Comparison of ENCODE assay signal across 11 cellular contexts in the genomic region with DNA sequence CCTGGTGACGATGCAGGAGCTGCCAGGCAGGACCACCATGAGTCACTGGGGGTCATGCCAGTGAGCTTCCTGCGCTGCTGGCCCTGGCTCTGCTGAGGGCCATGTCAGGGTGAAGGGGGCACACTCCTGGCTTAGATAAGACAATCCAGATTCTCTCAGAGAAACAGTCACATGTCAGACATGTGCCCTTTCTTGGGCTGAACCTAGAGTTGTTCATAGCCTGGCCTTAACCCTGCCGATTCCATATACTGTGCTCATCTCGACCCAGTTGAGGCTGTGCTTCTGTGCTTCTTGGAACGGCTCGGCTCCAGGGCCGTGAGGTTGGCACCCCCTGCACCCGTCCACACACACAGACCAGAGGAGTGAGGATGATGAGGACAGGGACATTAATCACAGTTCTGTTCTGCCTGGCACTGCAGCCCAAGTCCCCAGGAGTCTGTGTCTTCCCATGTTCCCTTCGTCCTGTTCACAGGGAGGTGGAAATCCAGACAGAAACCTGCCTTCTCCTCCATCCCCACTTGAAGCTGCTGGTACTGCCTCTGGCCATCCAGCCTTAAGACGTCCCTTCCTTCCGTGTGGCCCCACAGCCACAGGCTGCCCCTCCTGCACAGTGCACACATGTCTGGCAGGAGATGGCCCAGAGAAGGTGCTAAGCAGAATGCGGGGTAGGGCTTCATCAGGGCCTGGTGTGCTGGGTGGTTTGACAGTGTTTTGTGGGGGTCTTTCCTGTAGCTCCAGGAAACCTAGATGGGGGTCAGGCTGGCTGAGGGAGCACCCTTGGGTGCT. TPM values are rescaled to one million over a fixed set of nuclear protein-coding genes. Genes with fewer than 3 reads are reported as not detected.
DNase-seq lines count a peak whose midpoint lies in the region; ATAC-seq and TF ChIP-seq lines count a peak whose summit lies in the region.
"Had no signal": no experiment of that assay in that cellular context is flagged by ENCODE, and none has a peak within 500 bp of the region (broad histone marks: within the 10 kb centered on the region; RNA-seq: fewer than 3 reads in every experiment).

No MANE protein-coding gene starts in this region.

- H3K36me3 Mint-ChIP-seq in activated naive CD4-positive, alpha-beta T cell treated with anti-CD3 and anti-CD28 coated beads for 36 hours (ENCODE audit: low read depth) = no peaks in the 10 kb centered on the region
- H3K36me3 Mint-ChIP-seq in progenitor cell of endocrine pancreas (ENCODE audit: insufficient read depth) = no peaks in the 10 kb centered on the region
- H3K36me3 Mint-ChIP-seq: activated naive CD4-positive, alpha-beta T cell treated with anti-CD3 and anti-CD28 coated beads, Interleukin-2, amount 50 U/mL, for 72 hours had no signal

- no peaks in the 10 kb centered on the region for H3K27me3 ChIP-seq in DND-41 (ENCODE audit: insufficient read depth, low read length, poor library complexity)
- no peaks in the 10 kb centered on the region for H3K27me3 ChIP-seq in left lung
- H3K27me3 ChIP-seq in stomach smooth muscle (ENCODE audit: control insufficient read depth in 1 of 2, insufficient read depth in 2 of 2, low read length in 2 of 2) = no peaks in the 10 kb centered on the region

- H3K27me3 Mint-ChIP-seq in activated naive CD4-positive, alpha-beta T cell treated with anti-CD3 and anti-CD28 coated beads for 36 hours (ENCODE audit: low read depth) = no peaks in the 10 kb centered on the region
- H3K27me3 Mint-ChIP-seq in progenitor cell of endocrine pancreas = peaks cover 72% of the 10 kb centered on the region
- H3K27me3 Mint-ChIP-seq: CD4-positive, alpha-beta T cell had no signal

- H3K4me2 ChIP-seq in DND-41 (ENCODE audit: insufficient read depth, low read length) = peak overlapping the region; percentile 61; the same call in 1 of the 2 replicates

- H3K27ac Mint-ChIP-seq in activated naive CD4-positive, alpha-beta T cell treated with anti-CD3 and anti-CD28 coated beads for 36 hours = no peak overlapping the region
- no peak overlapping the region for H3K27ac Mint-ChIP-seq in progenitor cell of endocrine pancreas
- H3K27ac Mint-ChIP-seq: activated CD8-positive, alpha-beta T cell treated with anti-CD3 and anti-CD28 coated beads for 36 hours; CD4-positive, alpha-beta T cell had no signal

- H4K20me1 ChIP-seq in DND-41 (ENCODE audit: insufficient read depth, low read length) = peaks cover 30% of the 10 kb centered on the region

- H3K9ac ChIP-seq in DND-41 (ENCODE audit: low read depth, low read length) (no peak overlapping the region), SK-N-MC (ENCODE audit: insufficient read length) (no peak overlapping the region), stomach smooth muscle (ENCODE audit: low read length in 2 of 2) (peak overlapping the region in 1 of 2 donors; percentile 36)

- no peak overlapping the region for H2AFZ ChIP-seq in DND-41 (ENCODE audit: low read depth, low read length)

- intact Hi-C loops in left lung (cut with DNase I) = loop anchor here in 1 of 2 donors (10.0 kb wide), 1 partner anchor 58 kb away; a partner anchor contains a TSS
- intact Hi-C loops in activated naive CD4-positive, alpha-beta T cell treated with anti-CD3 and anti-CD28 coated beads for 36 hours (cut with micrococcal nuclease) = no loop called here

- H3K79me2 ChIP-seq in DND-41 (ENCODE audit: insufficient read depth, low read length) = no peaks in the 10 kb centered on the region

- H3K36me3 ChIP-seq in DND-41 (ENCODE audit: insufficient read depth, low read length) (no peaks in the 10 kb centered on the region), SK-N-MC (ENCODE audit: insufficient read depth, low read length) (no peaks in the 10 kb centered on the region; the same call in 1 of the 2 replicates), left lung (no peaks in the 10 kb centered on the region), stomach smooth muscle (ENCODE audit: control insufficient read depth in 2 of 2, insufficient read depth in 2 of 2, low read length in 2 of 2) (peaks cover 0 to 3% of the 10 kb centered on the region in 2 donors)

- H3K4me1 ChIP-seq in DND-41 (ENCODE audit: insufficient read depth, low read length) (peaks cover 16% of the 10 kb centered on the region), left lung (peaks cover 69 to 70% of the 10 kb centered on the region in 2 donors), stomach smooth muscle (ENCODE audit: control insufficient read depth, insufficient read depth, low read length) (peaks cover 82% of the 10 kb centered on the region)

- TF ChIP-seq CTCF in DND-41 (IDR thresholded peaks at IDR 0.05; ENCODE audit: borderline replicate concordance, extremely low read depth, low read length, poor library complexity, severe bottlenecking) (no peak), left lung (IDR thresholded peaks at IDR 0.05) (no peak), progenitor cell of endocrine pancreas (IDR thresholded peaks at IDR 0.05; ENCODE audit: unreplicated experiment) (no peak)

- H3K4me3 ChIP-seq in DND-41 (ENCODE audit: low read depth in 1 of 2, low read length in 2 of 2) (no peak overlapping the region), SK-N-MC (peak overlapping the region; percentile 77; the same call in 1 of the 2 replicates), left lung (no peak overlapping the region), stomach smooth muscle (ENCODE audit: low read length in 2 of 2) (peak overlapping the region in 1 of 2 donors; percentile 58)

- H3K4me3 Mint-ChIP-seq in activated naive CD4-positive, alpha-beta T cell treated with anti-CD3 and anti-CD28 coated beads for 36 hours = no peak overlapping the region
- H3K4me3 Mint-ChIP-seq in progenitor cell of endocrine pancreas (ENCODE audit: low read depth) = no peak overlapping the region
- H3K4me3 Mint-ChIP-seq: activated CD8-positive, alpha-beta T cell treated with anti-CD3 and anti-CD28 coated beads for 36 hours; CD4-positive, alpha-beta T cell had no signal

- no peak for ATAC-seq in DND-41 (ENCODE audit: insufficient read depth, low read depth)
- ATAC-seq in left lung = no peak

- no peak for DNase-seq in DND-41
- DNase-seq in SK-N-MC (ENCODE audit: low read depth, low spot score) = no peak
- no peak for DNase-seq in left lung
- no peak for DNase-seq in activated naive CD4-positive, alpha-beta T cell treated with anti-CD3 and anti-CD28 coated beads for 36 hours
- DNase-seq in NCI-H2081 (lab: John Stamatoyannopoulos, UW) = no peak
- DNase-seq in progenitor cell of endocrine pancreas (ENCODE audit: low spot score, unreplicated experiment) = no peak
- DNase-seq in activated naive CD4-positive, alpha-beta T cell treated with anti-CD3 and anti-CD28 coated beads, Interleukin-2, amount 50 U/mL, for 16 hours = no peak

- CTCF ChIA-PET in activated naive CD4-positive, alpha-beta T cell treated with anti-CD3 and anti-CD28 coated beads for 36 hours (lab: Charles Lee) = interaction anchor here (0.9 to 1.8 kb wide), 4 partner anchors 8 to 87 kb away, joined by 3 to 7 read pairs (median 3); no protein-coding TSS in a partner anchor

- H3K9me3 Mint-ChIP-seq in activated naive CD4-positive, alpha-beta T cell treated with anti-CD3 and anti-CD28 coated beads for 36 hours = no peaks in the 10 kb centered on the region
- no peaks in the 10 kb centered on the region for H3K9me3 Mint-ChIP-seq in progenitor cell of endocrine pancreas (ENCODE audit: low read depth)
- H3K9me3 Mint-ChIP-seq: activated CD8-positive, alpha-beta T cell treated with anti-CD3 and anti-CD28 coated beads for 36 hours; activated naive CD4-positive, alpha-beta T cell treated with anti-CD3 and anti-CD28 coated beads, Interleukin-2, amount 50 U/mL, for 72 hours; CD4-positive, alpha-beta T cell had no signal

- H3K9me3 ChIP-seq in DND-41 (ENCODE audit: insufficient read depth, low read length, severe bottlenecking) = no peaks in the 10 kb centered on the region
- no peaks in the 10 kb centered on the region for H3K9me3 ChIP-seq in SK-N-MC (ENCODE audit: low read depth, low read length)
- H3K9me3 ChIP-seq in left lung = no peaks in the 10 kb centered on the region
- no peaks in the 10 kb centered on the region for H3K9me3 ChIP-seq in stomach smooth muscle (ENCODE audit: control insufficient read depth in 2 of 2, low read length in 2 of 2)

- H3K27ac ChIP-seq in DND-41 (ENCODE audit: low read length) (no peak overlapping the region), SK-N-MC (peak overlapping the region; percentile 89), left lung (peak overlapping the region; percentile 86 to 96), stomach smooth muscle (ENCODE audit: low read length) (peak overlapping the region; percentile 95)

- H3K4me1 Mint-ChIP-seq in activated naive CD4-positive, alpha-beta T cell treated with anti-CD3 and anti-CD28 coated beads for 36 hours (ENCODE audit: low read depth) = peaks cover 11% of the 10 kb centered on the region
- H3K4me1 Mint-ChIP-seq in progenitor cell of endocrine pancreas (ENCODE audit: low read depth) = peaks cover 51% of the 10 kb centered on the region

RNA-seq across cellular contexts. Expression of a gene that starts 50.0 kb away (rescaled TPM):
- total RNA-seq in left lung = 10 to 100 TPM; 15.4 to 32.9 TPM
- 1 to 10 TPM; 1.8 to 2.2 TPM for total RNA-seq in activated naive CD4-positive, alpha-beta T cell treated with anti-CD3 and anti-CD28 coated beads for 36 hours
- total RNA-seq in progenitor cell of endocrine pancreas = 0.47 and 0.50 TPM in 2 replicates

RNA-seq across cellular contexts. Expression of a gene that starts 57.4 kb away (rescaled TPM):
- 100 to 1,000 TPM; 166 to 237 TPM for total RNA-seq in left lung
- 1 to 10 TPM; 6.2 to 6.4 TPM for total RNA-seq in activated naive CD4-positive, alpha-beta T cell treated with anti-CD3 and anti-CD28 coated beads for 36 hours
- total RNA-seq in progenitor cell of endocrine pancreas = 0.46 and 0.51 TPM in 2 replicates

Comparison
In these comparisons a context has a peak if more than half of its experiments do, and no peak if none do; other contexts are left out.
1. RNA of a gene that starts 50.0 kb away (total RNA-seq): 15.4 to 32.9 TPM in left lung; 1.8 to 2.2 TPM in activated naive CD4-positive, alpha-beta T cell treated with anti-CD3 and anti-CD28 coated beads for 36 hours and 0.47 to 0.50 TPM in progenitor cell of endocrine pancreas; every median in the first group is over 4 times any median in the second.
2. RNA of a gene that starts 57.4 kb away (total RNA-seq): 166 to 237 TPM in left lung; 6.2 to 6.4 TPM in activated naive CD4-positive, alpha-beta T cell treated with anti-CD3 and anti-CD28 coated beads for 36 hours and 0.46 to 0.51 TPM in progenitor cell of endocrine pancreas; every median in the first group is over 10 times any median in the second.